In genomic region chr6:83055366-83055964, GRCh38 we compare ENCODE assay signal across 8 cellular contexts. TPM values are rescaled to one million over a fixed set of nuclear protein-coding genes. Genes with fewer than 3 reads are reported as not detected.
DNase-seq lines count a peak whose midpoint lies in the region; ATAC-seq, FAIRE-seq and TF ChIP-seq lines count a peak whose summit lies in the region.

No MANE protein-coding gene starts in this region.

- H3K79me2 ChIP-seq in K562 (ENCODE audit: control insufficient read depth, insufficient read depth, low read length): no peaks in the 10 kb centered on the region

- no peak for TF ChIP-seq POLR2A in K562 (conservative IDR thresholded peaks at IDR 0.05)

- intact Hi-C loops in K562 (cut with micrococcal nuclease): loop anchor here (2.0 to 10.0 kb wide), 6 partner anchors 171 to 803 kb away; no protein-coding TSS in a partner anchor

- TF ChIP-seq CTCF in RWPE1 (conservative IDR thresholded peaks at IDR 0.05; ENCODE audit: low read depth) (peak; percentile 84), K562 (IDR thresholded peaks at IDR 0.05 in 2 of 3, conservative IDR thresholded peaks at IDR 0.05 in 1 of 3; ENCODE audit: insufficient read depth in 2 of 3, low read depth in 1 of 3, low read length in 3 of 3) (peak; percentile 56 to 80 (median 75))

- POLR2A ChIA-PET in RWPE1 (lab: Yijun Ruan, JAX; ENCODE audit: low non-redundant PET): no interaction called here
- POLR2A ChIA-PET in K562 (lab: Yijun Ruan, JAX): no interaction called here

- peak; percentile 46 to 66 for DNase-seq in AML-193 (lab: John Stamatoyannopoulos, UW)
- peak; percentile 66 for DNase-seq in HT-29 (ENCODE audit: low spot score)
- DNase-seq in RWPE1 (ENCODE audit: low spot score): peak; percentile 80
- DNase-seq in K562 (ENCODE audit: extremely low read depth in 1 of 4, low spot score in 3 of 4): peak; percentile 58 to 67 (median 59)
- DNase-seq in hippocampal formation (lab: John Stamatoyannopoulos, UW): peak; percentile 3 to 54
- DNase-seq in small intestine: peak; percentile 47

- FAIRE-seq in K562 (lab: Jason Lieb, UNC): peak; percentile 74
- no peak for FAIRE-seq in small intestine (lab: Jason Lieb, UNC)

- no peaks in the 10 kb centered on the region for H3K9me1 ChIP-seq in K562 (ENCODE audit: control insufficient read depth, insufficient read depth, low read length)

- H3K27me3 ChIP-seq in K562 (ENCODE audit: control insufficient read depth in 2 of 2, insufficient read depth in 2 of 2, low read length in 2 of 2) (no peaks in the 10 kb centered on the region), small intestine (ENCODE audit: control insufficient read depth in 2 of 2, insufficient read depth in 2 of 2, low read length in 2 of 2) (no peaks in the 10 kb centered on the region)

- no peaks in the 10 kb centered on the region; a peak in 2 of 5 replicates for H3K4me1 ChIP-seq in K562 (replicated peaks in 1 of 2; ENCODE audit: control insufficient read depth in 2 of 2, insufficient read depth in 2 of 2, low read length in 2 of 2)
- H3K4me1 ChIP-seq in small intestine (ENCODE audit: control insufficient read depth in 2 of 2, insufficient read depth in 1 of 2, low read depth in 1 of 2, low read length in 1 of 2): no peaks in the 10 kb centered on the region

- 37% methylated on average over 6 of the region's 6 CpGs for WGBS in K562 (ENCODE audit: insufficient coverage, low coverage, missing lambda C conversion rate)
- WGBS in small intestine, 3 donors: 25 to 38% (median 27%) methylated on average over 6 of the region's 6 CpGs

- H4K20me1 ChIP-seq in K562 (replicated peaks; ENCODE audit: control insufficient read depth, insufficient read depth, low read length): no peaks in the 10 kb centered on the region

- H2AFZ ChIP-seq in K562 (ENCODE audit: low read depth, low read length): no peak overlapping the region; the same call in 1 of the 2 replicates

- CTCF ChIA-PET in RWPE1 (lab: Yijun Ruan, JAX) (interaction anchor here (0.5 to 0.9 kb wide), 3 partner anchors 10 to 816 kb away, joined by 3 to 5 read pairs (median 3); partner anchors contain the start of gene UBE3D), K562 (lab: Yijun Ruan, JAX; ENCODE audit: low intra/inter-chr PET ratio) (interaction anchor here (1.0 to 4.2 kb wide), 3 partner anchors 783 to 804 kb away, joined by 3 to 21 read pairs (median 17); no protein-coding TSS in a partner anchor)

- H3K9me3 ChIP-seq in K562 (replicated peaks; ENCODE audit: control insufficient read depth, insufficient read depth, low read depth, low read length): no peaks in the 10 kb centered on the region
- no peaks in the 10 kb centered on the region for H3K9me3 ChIP-seq in small intestine (ENCODE audit: control insufficient read depth, low read depth)

- H3K4me3 ChIP-seq in K562 (no peak overlapping the region), small intestine (ENCODE audit: low read depth in 1 of 2, low read length in 2 of 2) (no peak overlapping the region)

- H3K36me3 ChIP-seq in K562 (ENCODE audit: control insufficient read depth, insufficient read depth, low read length) (peaks cover 46% of the 10 kb centered on the region; the same call in 2 of the 3 replicates), small intestine (ENCODE audit: control insufficient read depth in 2 of 2, insufficient read depth in 2 of 2, low read length in 2 of 2) (no peaks in the 10 kb centered on the region)

- ATAC-seq in GM18498 (IDR thresholded peaks at IDR 0.05; ENCODE audit: unreplicated experiment) (peak; percentile 58), K562 (peak; percentile 79), HG03439 (IDR thresholded peaks at IDR 0.05; ENCODE audit: unreplicated experiment) (no peak)

- no peak for TF ChIP-seq EP300 in K562 (IDR thresholded peaks at IDR 0.05; ENCODE audit: low read length)

- H3K9ac ChIP-seq in K562 (ENCODE audit: insufficient read depth in 1 of 2, low read depth in 2 of 2, low read length in 2 of 2): no peak overlapping the region

- in situ Hi-C loops in K562 (cut with MboI): loop anchor here (5.0 to 25.0 kb wide), 3 partner anchors 311 to 803 kb away; no protein-coding TSS in a partner anchor

- no TSS peak for BruUV-seq in K562 (replicated peaks; lab: Mats Ljungman, UMichigan)

- TF ChIP-seq RAD21 in K562 (CRISPR knock-in tag; conservative IDR thresholded peaks at IDR 0.05 in 1 of 2, IDR thresholded peaks at IDR 0.05 in 1 of 2): peak; percentile 84 to 87

- H3K27ac ChIP-seq in RWPE1 (no peak overlapping the region), K562 (ENCODE audit: extremely low read depth, low read depth, low read length) (no peak overlapping the region), small intestine (ENCODE audit: low read depth in 1 of 2, low read length in 1 of 2) (no peak overlapping the region)

- H3K4me2 ChIP-seq in K562 (ENCODE audit: insufficient read depth, low read length): no peak overlapping the region

TF ChIP-seq in K562, 482 proteins besides CTCF, POLR2A, EP300 and RAD21 (continues in another document):
- TF ChIP-seq ZNF785 (CRISPR knock-in tag; IDR thresholded peaks at IDR 0.05): no peak
- no peak for TF ChIP-seq ZNF408 (CRISPR knock-in tag; IDR thresholded peaks at IDR 0.05; ENCODE audit: low read depth)
- TF ChIP-seq PHB2 (IDR thresholded peaks at IDR 0.05; ENCODE audit: low read depth): no peak
- no peak for TF ChIP-seq SPI1 (IDR thresholded peaks at IDR 0.05; ENCODE audit: borderline replicate concordance, low read depth, low read length)
- TF ChIP-seq, protein P1, sequence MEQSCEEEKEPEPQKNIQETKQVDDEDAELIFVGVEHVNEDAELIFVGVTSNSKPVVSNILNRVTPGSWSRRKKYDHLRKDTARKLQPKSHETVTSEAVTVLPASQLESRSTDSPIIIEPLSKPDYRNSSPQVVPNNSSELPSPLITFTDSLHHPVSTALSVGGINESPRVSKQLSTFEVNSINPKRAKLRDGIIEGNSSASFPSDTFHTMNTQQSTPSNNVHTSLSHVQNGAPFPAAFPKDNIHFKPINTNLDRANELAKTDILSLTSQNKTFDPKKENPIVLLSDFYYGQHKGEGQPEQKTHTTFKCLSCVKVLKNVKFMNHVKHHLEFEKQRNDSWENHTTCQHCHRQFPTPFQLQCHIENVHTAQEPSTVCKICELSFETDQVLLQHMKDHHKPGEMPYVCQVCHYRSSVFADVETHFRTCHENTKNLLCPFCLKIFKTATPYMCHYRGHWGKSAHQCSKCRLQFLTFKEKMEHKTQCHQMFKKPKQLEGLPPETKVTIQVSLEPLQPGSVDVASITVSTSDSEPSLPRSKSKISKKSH (CRISPR knock-in tag; IDR thresholded peaks at IDR 0.05): no peak
- no peak for TF ChIP-seq ZNF586 (CRISPR knock-in tag; conservative IDR thresholded peaks at IDR 0.05)
- no peak for TF ChIP-seq ZNF24 (IDR thresholded peaks at IDR 0.05)

RNA-seq across cellular contexts. Expression of gene UBE3D, which starts 10.2 kb away (rescaled TPM):
- total RNA-seq in HT-29 (2014; rRNA removed; shearing (Covaris generic)): 3.9 and 5.9 TPM in 2 replicates
- 24.4 and 39.1 TPM in 2 replicates for total RNA-seq in K562 (2011; cell fraction: chromatin; rRNA removed; ENCODE audit: low replicate concordance)
- 9.2 and 11.6 TPM in 2 replicates for total RNA-seq in K562 (2011; cell fraction: nucleolus; rRNA removed)
- 19.3 and 39.3 TPM in 2 replicates for total RNA-seq in K562 (2011; cell fraction: nucleoplasm; rRNA removed)
- 10.4 and 11.2 TPM in 2 replicates for total RNA-seq in K562 (2014; rRNA removed)
- total RNA-seq in K562 (2014; rRNA removed; fragmentation: Illumina TruSeq; extraction: Trizol): 17.2 and 17.6 TPM in 2 replicates
- total RNA-seq in K562 (2015; rRNA removed; fragmentation: Illumina TruSeq; extraction: Trizol): 12.9 and 13.6 TPM in 2 replicates
- 9.5 and 12.6 TPM in 2 replicates for total RNA-seq in K562 (2021)
- polyA plus RNA-seq in K562 (2011; rRNA removed): 8.5 and 11.3 TPM in 2 replicates
- 3.9 and 4.7 TPM in 2 replicates for polyA plus RNA-seq in K562 (2011; cell fraction: cytosol; rRNA removed)
- 8.7 and 10.3 TPM in 2 replicates for polyA plus RNA-seq in K562 (2011; cell fraction: nucleus; rRNA removed)
- polyA plus RNA-seq in K562 (2012): 8.4 and 9.5 TPM in 2 replicates
- polyA plus RNA-seq in K562 (2014; fragmentation: Illumina TruSeq; extraction: Trizol): 7.4 and 9.4 TPM in 2 replicates
- 10 to 100 TPM; 11.9 to 16.3 TPM for polyA plus RNA-seq in K562 (2014; fragmentation: Nextera tagmentation; extraction: Ambion mirVana)
- polyA plus RNA-seq in K562 (2014; rRNA removed): 11.2 and 12.4 TPM in 2 replicates
- 14.2 and 14.4 TPM in 2 replicates for polyA minus RNA-seq in K562 (2011; rRNA and poly(A)+ RNA removed)
- polyA minus RNA-seq in K562 (2011; cell fraction: cytosol; rRNA and poly(A)+ RNA removed): 4.2 and 6.3 TPM in 2 replicates
- polyA minus RNA-seq in K562 (2011; cell fraction: nucleus; rRNA and poly(A)+ RNA removed): 16.7 and 21.0 TPM in 2 replicates
- 1 to 10 TPM in 2 of 3 donors, under 1 TPM in 1; 0.54 to 4.9 (median 3.0) TPM for polyA plus RNA-seq in small intestine

RNA-seq across cellular contexts. Expression of gene DOP1A, which starts 12.0 kb away (rescaled TPM):
- 6.5 and 12.4 TPM in 2 replicates for total RNA-seq in HT-29 (2014; rRNA removed; shearing (Covaris generic))
- total RNA-seq in K562 (2011; cell fraction: chromatin; rRNA removed; ENCODE audit: low replicate concordance): 9.0 and 28.0 TPM in 2 replicates
- 2.8 and 3.2 TPM in 2 replicates for total RNA-seq in K562 (2011; cell fraction: nucleolus; rRNA removed)
- total RNA-seq in K562 (2011; cell fraction: nucleoplasm; rRNA removed): 8.1 and 15.8 TPM in 2 replicates
- 3.5 and 5.1 TPM in 2 replicates for total RNA-seq in K562 (2014; rRNA removed)
- total RNA-seq in K562 (2014; rRNA removed; fragmentation: Illumina TruSeq; extraction: Trizol): 7.6 and 9.1 TPM in 2 replicates
- 10.3 and 10.5 TPM in 2 replicates for total RNA-seq in K562 (2015; rRNA removed; fragmentation: Illumina TruSeq; extraction: Trizol)
- 5.5 TPM in 2 replicates for total RNA-seq in K562 (2021)
- polyA plus RNA-seq in K562 (2011; rRNA removed): 4.4 and 4.5 TPM in 2 replicates
- polyA plus RNA-seq in K562 (2011; cell fraction: cytosol; rRNA removed): 1.2 and 2.3 TPM in 2 replicates
- 10.4 and 12.2 TPM in 2 replicates for polyA plus RNA-seq in K562 (2011; cell fraction: nucleus; rRNA removed)
- polyA plus RNA-seq in K562 (2012): 2.7 and 4.3 TPM in 2 replicates
- polyA plus RNA-seq in K562 (2014; fragmentation: Illumina TruSeq; extraction: Trizol): 4.4 and 4.9 TPM in 2 replicates
- 1 to 10 TPM in 1 of 2 experiments, under 1 TPM in 1; 0.75 to 1.3 TPM for polyA plus RNA-seq in K562 (2014; fragmentation: Nextera tagmentation; extraction: Ambion mirVana)
- 3.3 and 3.5 TPM in 2 replicates for polyA plus RNA-seq in K562 (2014; rRNA removed)
- polyA minus RNA-seq in K562 (2011; rRNA and poly(A)+ RNA removed): 16.9 and 18.0 TPM in 2 replicates
- polyA minus RNA-seq in K562 (2011; cell fraction: cytosol; rRNA and poly(A)+ RNA removed): 5.6 and 7.0 TPM in 2 replicates
- 9.6 and 19.1 TPM in 2 replicates for polyA minus RNA-seq in K562 (2011; cell fraction: nucleus; rRNA and poly(A)+ RNA removed)
- polyA plus RNA-seq in small intestine: 10 to 100 TPM in 1 of 3 donors, 1 to 10 TPM in 2; 5.9 to 11.2 (median 7.4) TPM

Comparison
In these comparisons a context has a peak if more than half of its experiments do, and no peak if none do; other contexts are left out.
1. DNase-seq: peak in every context shown above with its lines; median percentile 80 in RWPE1; 66 in HT-29; 59 in K562; 56 in AML-193; 47 in small intestine; 28 in hippocampal formation.